ENCODE assay signal across 1 cellular context in the genomic region with DNA sequence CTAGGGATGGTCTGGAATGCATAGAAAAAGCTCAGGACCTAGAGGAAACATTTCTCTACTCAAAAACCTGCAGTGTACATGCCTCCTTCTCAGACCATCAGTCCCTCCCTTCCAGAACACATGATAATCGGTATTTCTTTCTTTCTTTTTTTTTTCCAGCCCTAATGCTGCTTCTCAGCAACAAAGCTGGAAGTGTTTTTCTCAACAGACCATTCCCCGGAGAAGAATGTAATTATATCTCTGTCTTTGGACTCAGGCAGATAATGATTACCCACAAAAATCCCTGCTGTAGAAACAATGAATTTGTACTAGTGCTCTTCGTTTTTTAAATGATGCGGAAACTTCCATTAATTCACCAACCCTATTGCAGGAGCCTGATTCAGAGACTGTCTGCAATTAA.
TF ChIP-seq lines count a peak whose summit lies in the region.

No MANE protein-coding gene starts in this region.

TF ChIP-seq in GM23338, 12 proteins besides CTCF, POLR2A, EP300 and RAD21:
- TF ChIP-seq, protein P1, sequence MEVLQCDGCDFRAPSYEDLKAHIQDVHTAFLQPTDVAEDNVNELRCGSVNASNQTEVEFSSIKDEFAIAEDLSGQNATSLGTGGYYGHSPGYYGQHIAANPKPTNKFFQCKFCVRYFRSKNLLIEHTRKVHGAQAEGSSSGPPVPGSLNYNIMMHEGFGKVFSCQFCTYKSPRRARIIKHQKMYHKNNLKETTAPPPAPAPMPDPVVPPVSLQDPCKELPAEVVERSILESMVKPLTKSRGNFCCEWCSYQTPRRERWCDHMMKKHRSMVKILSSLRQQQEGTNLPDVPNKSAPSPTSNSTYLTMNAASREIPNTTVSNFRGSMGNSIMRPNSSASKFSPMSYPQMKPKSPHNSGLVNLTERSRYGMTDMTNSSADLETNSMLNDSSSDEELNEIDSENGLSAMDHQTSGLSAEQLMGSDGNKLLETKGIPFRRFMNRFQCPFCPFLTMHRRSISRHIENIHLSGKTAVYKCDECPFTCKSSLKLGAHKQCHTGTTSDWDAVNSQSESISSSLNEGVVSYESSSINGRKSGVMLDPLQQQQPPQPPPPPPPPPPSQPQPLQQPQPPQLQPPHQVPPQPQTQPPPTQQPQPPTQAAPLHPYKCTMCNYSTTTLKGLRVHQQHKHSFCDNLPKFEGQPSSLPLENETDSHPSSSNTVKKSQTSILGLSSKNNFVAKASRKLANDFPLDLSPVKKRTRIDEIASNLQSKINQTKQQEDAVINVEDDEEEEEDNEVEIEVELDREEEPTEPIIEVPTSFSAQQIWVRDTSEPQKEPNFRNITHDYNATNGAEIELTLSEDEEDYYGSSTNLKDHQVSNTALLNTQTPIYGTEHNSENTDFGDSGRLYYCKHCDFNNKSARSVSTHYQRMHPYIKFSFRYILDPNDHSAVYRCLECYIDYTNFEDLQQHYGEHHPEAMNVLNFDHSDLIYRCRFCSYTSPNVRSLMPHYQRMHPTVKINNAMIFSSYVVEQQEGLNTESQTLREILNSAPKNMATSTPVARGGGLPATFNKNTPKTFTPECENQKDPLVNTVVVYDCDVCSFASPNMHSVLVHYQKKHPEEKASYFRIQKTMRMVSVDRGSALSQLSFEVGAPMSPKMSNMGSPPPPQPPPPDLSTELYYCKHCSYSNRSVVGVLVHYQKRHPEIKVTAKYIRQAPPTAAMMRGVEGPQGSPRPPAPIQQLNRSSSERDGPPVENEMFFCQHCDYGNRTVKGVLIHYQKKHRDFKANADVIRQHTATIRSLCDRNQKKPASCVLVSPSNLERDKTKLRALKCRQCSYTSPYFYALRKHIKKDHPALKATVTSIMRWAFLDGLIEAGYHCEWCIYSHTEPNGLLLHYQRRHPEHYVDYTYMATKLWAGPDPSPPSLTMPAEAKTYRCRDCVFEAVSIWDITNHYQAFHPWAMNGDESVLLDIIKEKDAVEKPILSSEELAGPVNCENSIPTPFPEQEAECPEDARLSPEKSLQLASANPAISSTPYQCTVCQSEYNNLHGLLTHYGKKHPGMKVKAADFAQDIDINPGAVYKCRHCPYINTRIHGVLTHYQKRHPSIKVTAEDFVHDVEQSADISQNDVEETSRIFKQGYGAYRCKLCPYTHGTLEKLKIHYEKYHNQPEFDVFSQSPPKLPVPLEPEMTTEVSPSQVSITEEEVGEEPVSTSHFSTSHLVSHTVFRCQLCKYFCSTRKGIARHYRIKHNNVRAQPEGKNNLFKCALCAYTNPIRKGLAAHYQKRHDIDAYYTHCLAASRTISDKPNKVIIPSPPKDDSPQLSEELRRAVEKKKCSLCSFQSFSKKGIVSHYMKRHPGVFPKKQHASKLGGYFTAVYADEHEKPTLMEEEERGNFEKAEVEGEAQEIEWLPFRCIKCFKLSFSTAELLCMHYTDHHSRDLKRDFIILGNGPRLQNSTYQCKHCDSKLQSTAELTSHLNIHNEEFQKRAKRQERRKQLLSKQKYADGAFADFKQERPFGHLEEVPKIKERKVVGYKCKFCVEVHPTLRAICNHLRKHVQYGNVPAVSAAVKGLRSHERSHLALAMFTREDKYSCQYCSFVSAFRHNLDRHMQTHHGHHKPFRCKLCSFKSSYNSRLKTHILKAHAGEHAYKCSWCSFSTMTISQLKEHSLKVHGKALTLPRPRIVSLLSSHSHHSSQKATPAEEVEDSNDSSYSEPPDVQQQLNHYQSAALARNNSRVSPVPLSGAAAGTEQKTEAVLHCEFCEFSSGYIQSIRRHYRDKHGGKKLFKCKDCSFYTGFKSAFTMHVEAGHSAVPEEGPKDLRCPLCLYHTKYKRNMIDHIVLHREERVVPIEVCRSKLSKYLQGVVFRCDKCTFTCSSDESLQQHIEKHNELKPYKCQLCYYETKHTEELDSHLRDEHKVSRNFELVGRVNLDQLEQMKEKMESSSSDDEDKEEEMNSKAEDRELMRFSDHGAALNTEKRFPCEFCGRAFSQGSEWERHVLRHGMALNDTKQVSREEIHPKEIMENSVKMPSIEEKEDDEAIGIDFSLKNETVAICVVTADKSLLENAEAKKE (CRISPR knock-in tag; IDR thresholded peaks at IDR 0.05): no peak
- TF ChIP-seq ZNF114 (CRISPR knock-in tag; IDR thresholded peaks at IDR 0.05) (no peak), EZH2phosphoT487 (IDR thresholded peaks at IDR 0.05; ENCODE audit: unreplicated experiment) (no peak), EZH2 (IDR thresholded peaks at IDR 0.05; ENCODE audit: low read depth, unreplicated experiment) (no peak), ZNF331 (CRISPR knock-in tag; IDR thresholded peaks at IDR 0.05; ENCODE audit: low read depth) (no peak), NANOG (IDR thresholded peaks at IDR 0.05; ENCODE audit: borderline replicate concordance) (no peak), JUNB (IDR thresholded peaks at IDR 0.05; ENCODE audit: unreplicated experiment) (no peak), POLR2AphosphoS5 (IDR thresholded peaks at IDR 0.05; ENCODE audit: low read depth) (no peak), REST (IDR thresholded peaks at IDR 0.05; ENCODE audit: unreplicated experiment) (no peak), STAT1 (IDR thresholded peaks at IDR 0.05; ENCODE audit: unreplicated experiment) (no peak), CREB1 (CRISPR knock-in tag; IDR thresholded peaks at IDR 0.05; ENCODE audit: low read depth) (no peak)
- TF ChIP-seq, protein P2, sequence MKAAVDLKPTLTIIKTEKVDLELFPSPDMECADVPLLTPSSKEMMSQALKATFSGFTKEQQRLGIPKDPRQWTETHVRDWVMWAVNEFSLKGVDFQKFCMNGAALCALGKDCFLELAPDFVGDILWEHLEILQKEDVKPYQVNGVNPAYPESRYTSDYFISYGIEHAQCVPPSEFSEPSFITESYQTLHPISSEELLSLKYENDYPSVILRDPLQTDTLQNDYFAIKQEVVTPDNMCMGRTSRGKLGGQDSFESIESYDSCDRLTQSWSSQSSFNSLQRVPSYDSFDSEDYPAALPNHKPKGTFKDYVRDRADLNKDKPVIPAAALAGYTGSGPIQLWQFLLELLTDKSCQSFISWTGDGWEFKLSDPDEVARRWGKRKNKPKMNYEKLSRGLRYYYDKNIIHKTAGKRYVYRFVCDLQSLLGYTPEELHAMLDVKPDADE (IDR thresholded peaks at IDR 0.05): no peak
